In genomic region chr2:241272722-241273551, GRCh38 we compare ENCODE assay signal across 8 cellular contexts. TPM values are rescaled to one million over a fixed set of nuclear protein-coding genes. Genes with fewer than 3 reads are reported as not detected.
DNase-seq lines count a peak whose midpoint lies in the region; ATAC-seq and TF ChIP-seq lines count a peak whose summit lies in the region.

No MANE protein-coding gene starts in this region.

- H3K4me1 Mint-ChIP-seq in Calu3 (ENCODE audit: low read depth, unreplicated experiment): peaks cover 45% of the 10 kb centered on the region
- H3K4me1 Mint-ChIP-seq in activated CD4-positive, alpha-beta memory T cell treated with anti-CD3 and anti-CD28 coated beads for 36 hours (ENCODE audit: low read depth): peaks cover 50% of the 10 kb centered on the region

- TSS peak; percentile 64 for BruUV-seq in Calu3 (replicated peaks; lab: Mats Ljungman, UMichigan)

- peak overlapping the region; percentile 72 for H3K27ac Mint-ChIP-seq in Calu3 (ENCODE audit: unreplicated experiment)
- peak overlapping the region; percentile 19 for H3K27ac Mint-ChIP-seq in activated CD4-positive, alpha-beta memory T cell treated with anti-CD3 and anti-CD28 coated beads for 36 hours

- POLR2A ChIA-PET in activated CD4-positive, alpha-beta memory T cell treated with anti-CD3 and anti-CD28 coated beads for 36 hours (lab: Charles Lee): no interaction called here

- peak; percentile 59 for DNase-seq in Calu3
- peak; percentile 58 for DNase-seq in LoVo (ENCODE audit: low spot score)
- DNase-seq in activated CD4-positive, alpha-beta memory T cell treated with anti-CD3 and anti-CD28 coated beads for 36 hours: peak; percentile 54
- DNase-seq in lung microvascular endothelial cell (ENCODE audit: low read depth in 2 of 2): peak; percentile 59 to 72
- DNase-seq in stimulated activated CD8-positive, alpha-beta memory T cell treated with anti-CD3 and anti-CD28 coated beads, Interleukin-15, amount 100 ng/mL, for 24 hours (ENCODE audit: low read depth): peak; percentile 35

- no peak for TF ChIP-seq CTCF in Calu3 (IDR thresholded peaks at IDR 0.05; ENCODE audit: unreplicated experiment)

- no peaks in the 10 kb centered on the region for H3K27me3 ChIP-seq in ectodermal cell (ENCODE audit: control insufficient read depth, insufficient read depth, low read length, poor library complexity, severe bottlenecking)

- H3K36me3 ChIP-seq in ectodermal cell (ENCODE audit: control insufficient read depth, insufficient read depth, low read length): no peaks in the 10 kb centered on the region

- H3K36me3 Mint-ChIP-seq in Calu3 (ENCODE audit: insufficient read depth, unreplicated experiment): peaks cover 50% of the 10 kb centered on the region
- peaks cover 17% of the 10 kb centered on the region for H3K36me3 Mint-ChIP-seq in activated CD4-positive, alpha-beta memory T cell treated with anti-CD3 and anti-CD28 coated beads for 36 hours

- peak overlapping the region; percentile 76 for H3K4me3 ChIP-seq in ectodermal cell (ENCODE audit: insufficient read depth, low read depth, low read length)

- H3K27ac ChIP-seq in ectodermal cell (ENCODE audit: insufficient read depth, low read depth, low read length, poor library complexity, severe bottlenecking): no peak overlapping the region

- H3K4me3 Mint-ChIP-seq in Calu3 (ENCODE audit: low read depth, unreplicated experiment): peak overlapping the region; percentile 67
- H3K4me3 Mint-ChIP-seq in activated CD4-positive, alpha-beta memory T cell treated with anti-CD3 and anti-CD28 coated beads for 36 hours: peak overlapping the region; percentile 60

- peaks cover 5% of the 10 kb centered on the region for H3K9me3 Mint-ChIP-seq in Calu3 (ENCODE audit: low read depth, unreplicated experiment)
- H3K9me3 Mint-ChIP-seq in activated CD4-positive, alpha-beta memory T cell treated with anti-CD3 and anti-CD28 coated beads for 36 hours: peaks cover 14% of the 10 kb centered on the region

- WGBS in ectodermal cell, 2 experiments: 17 to 18% methylated on average over 62 of the region's 62 CpGs

- no peaks in the 10 kb centered on the region for H3K27me3 Mint-ChIP-seq in Calu3 (ENCODE audit: unreplicated experiment)
- H3K27me3 Mint-ChIP-seq in activated CD4-positive, alpha-beta memory T cell treated with anti-CD3 and anti-CD28 coated beads for 36 hours: no peaks in the 10 kb centered on the region

- no peaks in the 10 kb centered on the region for H3K9me3 ChIP-seq in ectodermal cell (ENCODE audit: control insufficient read depth, low read length)

- no peaks in the 10 kb centered on the region for H3K4me1 ChIP-seq in ectodermal cell (ENCODE audit: control insufficient read depth, insufficient read depth, low read length)

- intact Hi-C loops in Calu3 (cut with micrococcal nuclease; ENCODE audit: unreplicated experiment): no loop called here
- intact Hi-C loops in activated CD4-positive, alpha-beta memory T cell treated with anti-CD3 and anti-CD28 coated beads for 36 hours (cut with micrococcal nuclease): loop anchor here (2.0 to 10.0 kb wide), 2 partner anchors 42 to 198 kb away; partner anchors contain the start of genes HDLBP and SEPTIN2

- CTCF ChIA-PET in Calu3 (lab: Charles Lee): no interaction called here
- CTCF ChIA-PET in activated CD4-positive, alpha-beta memory T cell treated with anti-CD3 and anti-CD28 coated beads for 36 hours (lab: Charles Lee): no interaction called here

- peak; percentile 60 for ATAC-seq in GM21390 (IDR thresholded peaks at IDR 0.05; ENCODE audit: unreplicated experiment)
- no peak for ATAC-seq in HG03469 (IDR thresholded peaks at IDR 0.05; ENCODE audit: unreplicated experiment)

RNA-seq across cellular contexts. Expression of gene HDLBP, which starts 42.5 kb away (rescaled TPM):
- total RNA-seq in Calu3 (2022) (429 and 493 TPM in 2 replicates), lung microvascular endothelial cell (591 and 619 TPM in 2 replicates)
- total RNA-seq in activated CD4-positive, alpha-beta memory T cell treated with anti-CD3 and anti-CD28 coated beads for 36 hours: 100 to 1,000 TPM; 243 to 251 TPM
- 249 TPM for polyA plus RNA-seq in ectodermal cell (2013, experiment 1 of 4)
- polyA plus RNA-seq in ectodermal cell (2013, experiment 2 of 4): 243 TPM
- 227 TPM for polyA plus RNA-seq in ectodermal cell (2013, experiment 3 of 4)
- polyA plus RNA-seq in ectodermal cell (2013, experiment 4 of 4): 217 TPM

RNA-seq across cellular contexts. Expression of gene SEPTIN2, which starts 42.8 kb away (rescaled TPM):
- 413 and 445 TPM in 2 replicates for total RNA-seq in Calu3 (2022)
- total RNA-seq in activated CD4-positive, alpha-beta memory T cell treated with anti-CD3 and anti-CD28 coated beads for 36 hours: 100 to 1,000 TPM; 255 to 261 TPM
- 472 TPM for polyA plus RNA-seq in ectodermal cell (2013, experiment 1 of 4)
- polyA plus RNA-seq in ectodermal cell (2013, experiment 2 of 4): 476 TPM
- polyA plus RNA-seq in ectodermal cell (2013, experiment 3 of 4): 391 TPM
- polyA plus RNA-seq in ectodermal cell (2013, experiment 4 of 4): 425 TPM
- total RNA-seq in lung microvascular endothelial cell: 394 and 411 TPM in 2 replicates
